8 cellular contexts compared by ENCODE assay signal in the genomic region with DNA sequence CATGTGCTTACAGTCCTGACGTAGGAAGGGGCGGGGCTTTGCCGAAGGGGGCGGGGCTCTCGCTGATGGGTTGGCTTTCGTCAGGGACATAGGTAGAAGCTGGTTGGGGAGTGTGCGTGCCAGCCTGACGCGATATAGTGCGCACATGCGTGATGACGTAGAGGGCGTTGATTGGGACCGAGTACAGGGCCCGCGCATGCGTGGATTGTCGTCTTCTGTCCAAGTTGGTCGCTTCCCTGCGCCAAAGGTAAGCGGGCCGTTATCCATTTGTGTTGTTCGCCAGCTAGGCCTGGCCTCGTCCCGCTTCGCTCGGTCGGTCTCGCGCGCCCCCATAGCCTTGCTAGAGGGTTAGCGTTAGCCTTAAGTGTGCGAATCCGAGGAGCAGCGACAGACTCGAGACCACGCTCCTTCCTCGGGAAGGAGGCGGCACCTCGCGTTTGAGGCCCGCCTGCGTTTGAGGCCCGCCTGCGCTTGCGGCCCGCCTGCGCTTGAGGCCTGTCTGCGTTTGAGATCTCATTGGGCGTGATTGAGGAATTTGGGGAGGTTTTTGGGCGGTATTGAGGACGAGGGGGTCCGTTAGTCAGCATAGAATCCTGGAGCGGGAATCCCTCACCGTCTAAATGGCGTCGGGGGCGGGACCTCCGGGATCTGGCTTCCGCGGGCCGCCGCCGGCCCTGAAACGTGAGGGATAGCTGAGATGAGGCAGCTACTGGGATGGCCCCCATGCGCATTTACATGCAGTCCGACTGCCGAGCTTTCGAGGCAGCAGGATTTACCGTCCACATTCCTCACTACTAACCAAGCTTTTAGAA. TPM values are rescaled to one million over a fixed set of nuclear protein-coding genes. Genes with fewer than 3 reads are reported as not detected.
DNase-seq lines count a peak whose midpoint lies in the region; ATAC-seq, FAIRE-seq and TF ChIP-seq lines count a peak whose summit lies in the region.

A gene (plus strand): TSS at position 197 of the 812 bp plus-strand sequence. CDS start 710 bp downstream, outside the sequence.

- in situ Hi-C loops in ACHN (cut with HindIII; ENCODE audit: low pct_ligation_motif_present, low pct_unique_long_range_greater_than_20kb, low sequenced_read_pairs) = no loop called here

- peak; percentile 97 for DNase-seq in ACHN
- DNase-seq in NCI-H2227 treated with DMSO at 0.1 percent for 48 hours (lab: John Stamatoyannopoulos, UW) = peak; percentile 96
- peak; percentile 99 for DNase-seq in bronchial epithelial cell (ENCODE audit: low read depth)
- DNase-seq in iPS-NIHi11 (ENCODE audit: low spot score) = peak; percentile 100
- DNase-seq in smooth muscle cell (lab: John Stamatoyannopoulos, UW; ENCODE audit: unreplicated experiment) = peak; percentile 99

- ATAC-seq in GM18873 (IDR thresholded peaks at IDR 0.05; ENCODE audit: low FRiP score, unreplicated experiment) (peak; percentile 81), HG03139 (IDR thresholded peaks at IDR 0.05; ENCODE audit: unreplicated experiment) (peak; percentile 66)

- H2AFZ ChIP-seq in smooth muscle cell (ENCODE audit: low read depth) = peak within 1 kb of the TSS; percentile 87

- H3F3A ChIP-seq in smooth muscle cell (ENCODE audit: low read depth) = no peaks in the 10 kb centered on the region

- H3K9ac ChIP-seq in smooth muscle cell (ENCODE audit: low read depth) = peak within 1 kb of the TSS; percentile 96

- peak within 1 kb of the TSS; percentile 98 for H3K27ac ChIP-seq in smooth muscle cell (ENCODE audit: low read depth)

- H3K4me1 ChIP-seq in smooth muscle cell (ENCODE audit: low read depth) = peaks cover 16% of the 10 kb centered on the region

- no peaks in the 10 kb centered on the region for H3K27me3 ChIP-seq in bronchial epithelial cell (ENCODE audit: control insufficient read depth, insufficient read depth, low read length)
- H3K27me3 ChIP-seq in smooth muscle cell (ENCODE audit: low read depth) = no peaks in the 10 kb centered on the region

- peak; percentile 32 for FAIRE-seq in bronchial epithelial cell (lab: Jason Lieb, UNC)

- H3K36me3 ChIP-seq in bronchial epithelial cell (ENCODE audit: control insufficient read depth, insufficient read depth, low read length) = peaks cover 3% of the 10 kb centered on the region
- H3K36me3 ChIP-seq in smooth muscle cell (ENCODE audit: low read depth) = no peaks in the 10 kb centered on the region

- H3K4me3 ChIP-seq in WI38 (ENCODE audit: low read depth, low read length) = peak within 1 kb of the TSS; percentile 66
- peak within 1 kb of the TSS; percentile 97 for H3K4me3 ChIP-seq in bronchial epithelial cell (ENCODE audit: low read depth, low read length)
- peak within 1 kb of the TSS; percentile 92 for H3K4me3 ChIP-seq in smooth muscle cell

- H3K9me3 ChIP-seq in smooth muscle cell (replicated peaks; ENCODE audit: low read depth) = no peaks in the 10 kb centered on the region

- peaks cover 82% of the 10 kb centered on the region for H3K79me2 ChIP-seq in smooth muscle cell (ENCODE audit: low read depth)

- H3K4me2 ChIP-seq in smooth muscle cell = peak within 1 kb of the TSS; percentile 99

- under 1% methylated on average over 70 of the region's 70 CpGs for WGBS in smooth muscle cell (ENCODE audit: low lambda C conversion rate)

- peaks cover 46% of the 10 kb centered on the region for H4K20me1 ChIP-seq in smooth muscle cell (ENCODE audit: low read depth)

- no peak for TF ChIP-seq CTCF in WI38 (IDR thresholded peaks at IDR 0.05; ENCODE audit: low read depth, low read length)
- TF ChIP-seq CTCF in bronchial epithelial cell (IDR thresholded peaks at IDR 0.05; ENCODE audit: insufficient read depth, low read length, severe bottlenecking) = no peak
- no peak for TF ChIP-seq CTCF in smooth muscle cell (IDR thresholded peaks at IDR 0.05; ENCODE audit: borderline replicate concordance, insufficient read depth, poor library complexity, severe bottlenecking)

RNA-seq across cellular contexts. Expression of the gene that starts here (rescaled TPM):
- total RNA-seq in bronchial epithelial cell (229 and 266 TPM in 2 replicates), smooth muscle cell (186 and 200 TPM in 2 replicates)
- polyA plus RNA-seq in smooth muscle cell = 255 and 264 TPM in 2 replicates

Comparison
In these comparisons a context has a peak if more than half of its experiments do, and no peak if none do; other contexts are left out.
1. Peak in every context shown above with its lines: DNase-seq, ATAC-seq, H3K4me3 ChIP-seq and H3K27ac ChIP-seq.